Comparison of ENCODE assay signal across 1 cellular context in the genomic region with DNA sequence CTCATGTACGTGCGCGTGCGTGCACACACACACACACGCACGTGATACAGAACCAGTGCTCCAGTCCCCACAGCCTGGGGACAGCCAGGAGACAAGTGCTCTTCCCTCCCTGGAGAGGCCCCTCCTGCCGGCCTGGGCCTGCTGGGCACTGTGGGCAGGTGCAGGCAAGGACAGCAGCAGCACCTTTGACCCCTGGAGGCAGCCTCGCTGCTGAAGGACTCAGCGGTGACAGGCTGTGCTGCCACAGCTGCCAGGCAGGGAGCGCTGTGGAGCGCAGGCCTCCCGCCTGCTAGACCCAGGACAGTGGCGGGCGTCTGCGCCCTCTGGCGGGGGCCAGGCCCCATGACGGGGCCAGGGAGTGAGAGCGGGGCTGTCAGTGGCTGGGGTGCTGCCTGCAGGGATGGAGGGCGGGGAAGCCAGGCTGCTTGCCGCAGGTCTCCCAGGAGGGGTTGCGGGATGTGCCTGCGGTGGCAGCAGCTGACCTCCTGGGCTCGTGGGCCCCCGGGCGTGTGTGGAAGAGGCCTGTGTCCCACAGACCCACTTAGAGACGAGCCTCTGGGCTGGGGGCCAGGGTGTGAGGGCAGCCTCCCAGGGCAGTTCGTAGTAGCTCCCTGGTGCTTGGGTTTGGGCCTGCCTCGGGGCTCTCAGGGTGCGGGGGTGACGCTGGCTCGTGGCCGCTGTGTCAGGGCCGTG.
TF ChIP-seq lines count a peak whose summit lies in the region.

No MANE protein-coding gene starts in this region.

TF ChIP-seq in K562, 482 proteins besides CTCF, POLR2A, EP300 and RAD21 (continued from another document and continues in another):
- TF ChIP-seq PTBP1 (IDR thresholded peaks at IDR 0.05; ENCODE audit: low read depth, low read length) (no peak), PHTF2 (CRISPR knock-in tag; IDR thresholded peaks at IDR 0.05) (no peak), GABPB1 (CRISPR knock-in tag; IDR thresholded peaks at IDR 0.05) (peak; percentile 81), ARNT (IDR thresholded peaks at IDR 0.05) (no peak; a peak in 1 of 4 replicates), NR2C2 (CRISPR knock-in tag; IDR thresholded peaks at IDR 0.05) (peak; percentile 95), NR2C2 (tag; IDR thresholded peaks at IDR 0.05) (peak; percentile 90), XRCC3 (IDR thresholded peaks at IDR 0.05) (no peak), THAP12 (CRISPR knock-in tag; IDR thresholded peaks at IDR 0.05) (peak; percentile 67; the same call in 1 of the 2 replicates), HOXB6 (CRISPR knock-in tag; IDR thresholded peaks at IDR 0.05; ENCODE audit: borderline replicate concordance) (no peak), FUS (optimal IDR thresholded peaks at IDR 0.05; ENCODE audit: low read depth, low read length) (no peak), SIN3A (IDR thresholded peaks at IDR 0.05; ENCODE audit: borderline replicate concordance in 2 of 2, control insufficient read depth in 1 of 2, low read depth in 2 of 2, low read length in 2 of 2) (no peak), RREB1 (CRISPR knock-in tag; IDR thresholded peaks at IDR 0.05) (no peak), STAT5B (CRISPR knock-in tag; IDR thresholded peaks at IDR 0.05) (no peak), YY1 (IDR thresholded peaks at IDR 0.05; ENCODE audit: borderline replicate concordance in 1 of 3, control insufficient read depth in 1 of 3, extremely low read depth in 1 of 3, insufficient read depth in 3 of 3, insufficient read length in 1 of 3, insufficient replicate concordance in 2 of 3, low read depth in 1 of 3, low read length in 2 of 3) (peak in 2 of 3 experiments; percentile 60 to 70), MCM5 (IDR thresholded peaks at IDR 0.05; ENCODE audit: low read depth) (no peak), KDM4B (IDR thresholded peaks at IDR 0.05; ENCODE audit: borderline replicate concordance in 2 of 2, low read depth in 1 of 2) (no peak), SMC3 (conservative IDR thresholded peaks at IDR 0.05; ENCODE audit: insufficient read depth, low read depth, low read length) (peak; percentile 100), HMGXB4 (CRISPR knock-in tag; IDR thresholded peaks at IDR 0.05) (peak; percentile 89; the same call in 1 of the 2 replicates), SNAPC5 (CRISPR knock-in tag; IDR thresholded peaks at IDR 0.05) (no peak), PHF21A (IDR thresholded peaks at IDR 0.05; ENCODE audit: borderline replicate concordance, low read depth) (peak; percentile 60; the same call in 1 of the 2 replicates), ZNF41 (CRISPR knock-in tag; conservative IDR thresholded peaks at IDR 0.05) (no peak), IFI16 (CRISPR knock-in tag; IDR thresholded peaks at IDR 0.05) (no peak), GABPB2 (CRISPR knock-in tag; conservative IDR thresholded peaks at IDR 0.05) (no peak), HDAC6 (IDR thresholded peaks at IDR 0.05; ENCODE audit: low read depth, low read length) (no peak), GATAD2B (IDR thresholded peaks at IDR 0.05; ENCODE audit: borderline replicate concordance) (no peak), ZNF134 (CRISPR knock-in tag; conservative IDR thresholded peaks at IDR 0.05) (no peak), NFXL1 (CRISPR knock-in tag; IDR thresholded peaks at IDR 0.05) (no peak), ZNF785 (CRISPR knock-in tag; IDR thresholded peaks at IDR 0.05) (no peak), PYGO2 (tag; IDR thresholded peaks at IDR 0.05) (no peak), ZNF57 (CRISPR knock-in tag; IDR thresholded peaks at IDR 0.05) (no peak)
- TF ChIP-seq, protein P1, sequence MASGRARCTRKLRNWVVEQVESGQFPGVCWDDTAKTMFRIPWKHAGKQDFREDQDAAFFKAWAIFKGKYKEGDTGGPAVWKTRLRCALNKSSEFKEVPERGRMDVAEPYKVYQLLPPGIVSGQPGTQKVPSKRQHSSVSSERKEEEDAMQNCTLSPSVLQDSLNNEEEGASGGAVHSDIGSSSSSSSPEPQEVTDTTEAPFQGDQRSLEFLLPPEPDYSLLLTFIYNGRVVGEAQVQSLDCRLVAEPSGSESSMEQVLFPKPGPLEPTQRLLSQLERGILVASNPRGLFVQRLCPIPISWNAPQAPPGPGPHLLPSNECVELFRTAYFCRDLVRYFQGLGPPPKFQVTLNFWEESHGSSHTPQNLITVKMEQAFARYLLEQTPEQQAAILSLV (tag; IDR thresholded peaks at IDR 0.05), result no peak
- TF ChIP-seq, protein P2, sequence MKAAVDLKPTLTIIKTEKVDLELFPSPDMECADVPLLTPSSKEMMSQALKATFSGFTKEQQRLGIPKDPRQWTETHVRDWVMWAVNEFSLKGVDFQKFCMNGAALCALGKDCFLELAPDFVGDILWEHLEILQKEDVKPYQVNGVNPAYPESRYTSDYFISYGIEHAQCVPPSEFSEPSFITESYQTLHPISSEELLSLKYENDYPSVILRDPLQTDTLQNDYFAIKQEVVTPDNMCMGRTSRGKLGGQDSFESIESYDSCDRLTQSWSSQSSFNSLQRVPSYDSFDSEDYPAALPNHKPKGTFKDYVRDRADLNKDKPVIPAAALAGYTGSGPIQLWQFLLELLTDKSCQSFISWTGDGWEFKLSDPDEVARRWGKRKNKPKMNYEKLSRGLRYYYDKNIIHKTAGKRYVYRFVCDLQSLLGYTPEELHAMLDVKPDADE (conservative IDR thresholded peaks at IDR 0.05; ENCODE audit: control insufficient read depth, low read depth, low read length), result no peak
- TF ChIP-seq, protein P3, sequence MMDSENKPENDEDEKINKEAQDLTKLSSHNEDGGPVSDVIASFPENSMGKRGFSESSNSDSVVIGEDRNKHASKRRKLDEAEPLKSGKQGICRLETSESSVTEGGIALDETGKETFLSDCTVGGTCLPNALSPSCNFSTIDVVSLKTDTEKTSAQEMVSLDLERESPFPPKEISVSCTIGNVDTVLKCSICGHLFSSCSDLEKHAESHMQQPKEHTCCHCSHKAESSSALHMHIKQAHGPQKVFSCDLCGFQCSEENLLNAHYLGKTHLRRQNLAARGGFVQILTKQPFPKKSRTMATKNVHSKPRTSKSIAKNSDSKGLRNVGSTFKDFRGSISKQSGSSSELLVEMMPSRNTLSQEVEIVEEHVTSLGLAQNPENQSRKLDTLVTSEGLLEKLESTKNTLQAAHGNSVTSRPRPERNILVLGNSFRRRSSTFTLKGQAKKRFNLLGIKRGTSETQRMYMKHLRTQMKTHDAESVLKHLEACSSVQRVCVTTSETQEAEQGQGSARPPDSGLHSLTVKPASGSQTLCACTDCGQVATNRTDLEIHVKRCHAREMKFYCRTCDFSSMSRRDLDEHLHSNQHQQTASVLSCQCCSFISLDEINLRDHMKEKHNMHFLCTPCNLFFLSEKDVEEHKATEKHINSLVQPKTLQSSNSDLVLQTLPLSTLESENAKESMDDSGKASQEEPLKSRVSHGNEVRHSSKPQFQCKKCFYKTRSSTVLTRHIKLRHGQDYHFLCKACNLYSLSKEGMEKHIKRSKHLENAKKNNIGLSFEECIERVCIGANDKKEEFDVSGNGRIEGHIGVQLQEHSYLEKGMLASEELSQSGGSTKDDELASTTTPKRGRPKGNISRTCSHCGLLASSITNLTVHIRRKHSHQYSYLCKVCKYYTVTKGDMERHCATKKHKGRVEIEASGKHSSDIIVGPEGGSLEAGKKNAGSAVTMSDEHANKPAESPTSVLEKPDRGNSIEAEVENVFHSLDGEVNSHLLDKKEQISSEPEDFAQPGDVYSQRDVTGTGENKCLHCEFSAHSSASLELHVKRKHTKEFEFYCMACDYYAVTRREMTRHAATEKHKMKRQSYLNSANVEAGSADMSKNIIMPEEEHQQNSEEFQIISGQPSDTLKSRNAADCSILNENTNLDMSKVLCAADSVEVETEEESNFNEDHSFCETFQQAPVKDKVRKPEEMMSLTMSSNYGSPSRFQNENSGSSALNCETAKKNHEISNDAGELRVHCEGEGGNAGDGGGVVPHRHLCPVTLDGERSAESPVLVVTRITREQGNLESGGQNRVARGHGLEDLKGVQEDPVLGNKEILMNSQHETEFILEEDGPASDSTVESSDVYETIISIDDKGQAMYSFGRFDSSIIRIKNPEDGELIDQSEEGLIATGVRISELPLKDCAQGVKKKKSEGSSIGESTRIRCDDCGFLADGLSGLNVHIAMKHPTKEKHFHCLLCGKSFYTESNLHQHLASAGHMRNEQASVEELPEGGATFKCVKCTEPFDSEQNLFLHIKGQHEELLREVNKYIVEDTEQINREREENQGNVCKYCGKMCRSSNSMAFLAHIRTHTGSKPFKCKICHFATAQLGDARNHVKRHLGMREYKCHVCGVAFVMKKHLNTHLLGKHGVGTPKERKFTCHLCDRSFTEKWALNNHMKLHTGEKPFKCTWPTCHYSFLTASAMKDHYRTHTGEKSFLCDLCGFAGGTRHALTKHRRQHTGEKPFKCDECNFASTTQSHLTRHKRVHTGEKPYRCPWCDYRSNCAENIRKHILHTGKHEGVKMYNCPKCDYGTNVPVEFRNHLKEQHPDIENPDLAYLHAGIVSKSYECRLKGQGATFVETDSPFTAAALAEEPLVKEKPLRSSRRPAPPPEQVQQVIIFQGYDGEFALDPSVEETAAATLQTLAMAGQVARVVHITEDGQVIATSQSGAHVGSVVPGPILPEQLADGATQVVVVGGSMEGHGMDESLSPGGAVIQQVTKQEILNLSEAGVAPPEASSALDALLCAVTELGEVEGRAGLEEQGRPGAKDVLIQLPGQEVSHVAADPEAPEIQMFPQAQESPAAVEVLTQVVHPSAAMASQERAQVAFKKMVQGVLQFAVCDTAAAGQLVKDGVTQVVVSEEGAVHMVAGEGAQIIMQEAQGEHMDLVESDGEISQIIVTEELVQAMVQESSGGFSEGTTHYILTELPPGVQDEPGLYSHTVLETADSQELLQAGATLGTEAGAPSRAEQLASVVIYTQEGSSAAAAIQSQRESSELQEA (IDR thresholded peaks at IDR 0.05; ENCODE audit: low read depth), result peak; percentile 51; the same call in 1 of the 2 replicates
- TF ChIP-seq, protein P4, sequence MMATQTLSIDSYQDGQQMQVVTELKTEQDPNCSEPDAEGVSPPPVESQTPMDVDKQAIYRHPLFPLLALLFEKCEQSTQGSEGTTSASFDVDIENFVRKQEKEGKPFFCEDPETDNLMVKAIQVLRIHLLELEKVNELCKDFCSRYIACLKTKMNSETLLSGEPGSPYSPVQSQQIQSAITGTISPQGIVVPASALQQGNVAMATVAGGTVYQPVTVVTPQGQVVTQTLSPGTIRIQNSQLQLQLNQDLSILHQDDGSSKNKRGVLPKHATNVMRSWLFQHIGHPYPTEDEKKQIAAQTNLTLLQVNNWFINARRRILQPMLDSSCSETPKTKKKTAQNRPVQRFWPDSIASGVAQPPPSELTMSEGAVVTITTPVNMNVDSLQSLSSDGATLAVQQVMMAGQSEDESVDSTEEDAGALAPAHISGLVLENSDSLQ (IDR thresholded peaks at IDR 0.05), result peak; percentile 82
